24 cellular contexts compared by ENCODE assay signal in genomic region chr11:129699711-129700304, GRCh38.
DNase-seq lines count a peak whose midpoint lies in the region; ATAC-seq and TF ChIP-seq lines count a peak whose summit lies in the region.
"Had no signal": no experiment of that assay in that cellular context is flagged by ENCODE, and none has a peak within 500 bp of the region (broad histone marks: within the 10 kb centered on the region; RNA-seq: fewer than 3 reads in every experiment).

No MANE protein-coding gene starts in this region.

- H3K4me1 ChIP-seq in Loucy (ENCODE audit: insufficient read depth, low read length, poor library complexity, severe bottlenecking) (no peaks in the 10 kb centered on the region), mammary epithelial cell (ENCODE audit: insufficient read depth, low read length) (no peaks in the 10 kb centered on the region)
- H3K4me1 ChIP-seq: HAP-1, psoas muscle, thyroid gland had no signal

- no peak overlapping the region for H3K4me3 ChIP-seq in Loucy (ENCODE audit: low read length, poor library complexity, severe bottlenecking)
- no peak overlapping the region for H3K4me3 ChIP-seq in mammary epithelial cell (replicated peaks in 1 of 3; ENCODE audit: insufficient read depth in 1 of 3, low read depth in 2 of 3, low read length in 3 of 3)
- H3K4me3 ChIP-seq: HAP-1, psoas muscle, skin epidermis, thyroid gland had no signal

- H3K9me3 ChIP-seq in Loucy (ENCODE audit: insufficient read depth, low read depth, low read length) (no peaks in the 10 kb centered on the region), mammary epithelial cell (replicated peaks; ENCODE audit: insufficient read depth, low read length) (no peaks in the 10 kb centered on the region)
- H3K9me3 ChIP-seq: HAP-1, psoas muscle, thyroid gland had no signal

- H2AFZ ChIP-seq in Loucy (ENCODE audit: low read length) = no peak overlapping the region
- H2AFZ ChIP-seq in mammary epithelial cell (ENCODE audit: low read depth, low read length) = no peak overlapping the region

- H3K36me3 ChIP-seq in Loucy (ENCODE audit: insufficient read depth, low read length) (no peaks in the 10 kb centered on the region), mammary epithelial cell (ENCODE audit: insufficient read depth, low read length) (no peaks in the 10 kb centered on the region)
- H3K36me3 ChIP-seq: HAP-1, thyroid gland had no signal

- 87% methylated on average over 14 of the region's 14 CpGs for WGBS in mammary epithelial cell (ENCODE audit: low coverage, missing lambda C conversion rate)

- H3K79me2 ChIP-seq in Loucy (ENCODE audit: insufficient read depth, low read length) = no peaks in the 10 kb centered on the region
- no peaks in the 10 kb centered on the region for H3K79me2 ChIP-seq in mammary epithelial cell (ENCODE audit: insufficient read depth, low read length)

- H3K9ac ChIP-seq in Loucy (ENCODE audit: low read depth, low read length, poor library complexity, severe bottlenecking) (no peak overlapping the region), mammary epithelial cell (ENCODE audit: insufficient read depth, low read length) (no peak overlapping the region)

- CTCF ChIA-PET in mammary epithelial cell (lab: Charles Lee; ENCODE audit: low non-redundant PET) = no interaction called here

- no peak overlapping the region for H3K27ac ChIP-seq in mammary epithelial cell (ENCODE audit: insufficient read depth, low read depth, low read length)
- H3K27ac ChIP-seq: psoas muscle, skin epidermis, thyroid gland had no signal

- peak; percentile 47; the same call in 1 of the 2 replicates for TF ChIP-seq CTCF in Loucy (conservative IDR thresholded peaks at IDR 0.05; ENCODE audit: low read length)
- TF ChIP-seq CTCF in mammary epithelial cell (conservative IDR thresholded peaks at IDR 0.05 in 1 of 2, IDR thresholded peaks at IDR 0.05 in 1 of 2; ENCODE audit: extremely low read depth in 1 of 2, insufficient read depth in 1 of 2, low read depth in 1 of 2, low read length in 2 of 2) = peak; percentile 12 to 23

- H3K9me2 ChIP-seq in Loucy (replicated peaks; ENCODE audit: low read depth, low read length) = no peaks in the 10 kb centered on the region

- H3K4me2 ChIP-seq in Loucy (ENCODE audit: low read depth, low read length, poor library complexity, severe bottlenecking) (no peak overlapping the region), mammary epithelial cell (ENCODE audit: insufficient read depth, low read depth, low read length) (no peak overlapping the region)

- in situ Hi-C loops in mammary epithelial cell (cut with MboI; ENCODE audit: low sequenced_read_pairs in 2 of 2) = loop anchor here in 1 of 2 donors (5.0 kb wide), 1 partner anchor 323 kb away; the partner anchor contains the start of gene BARX2

- H3K27me3 ChIP-seq in Loucy (ENCODE audit: insufficient read depth, low read length, poor library complexity, severe bottlenecking) (no peaks in the 10 kb centered on the region), mammary epithelial cell (ENCODE audit: insufficient read depth, low read length) (peaks cover 2% of the 10 kb centered on the region)
- H3K27me3 ChIP-seq: thyroid gland had no signal

- DNase-seq in ELR (ENCODE audit: low read depth) (peak; percentile 10), mammary epithelial cell (peak; percentile 21), mesenteric fat pad (ENCODE audit: low spot score) (peak; percentile 67), NCI-H748 treated with DMSO at 0.1 percent for 48 hours (lab: John Stamatoyannopoulos, UW) (no peak)
- no peak for DNase-seq in stimulated activated CD4-positive, alpha-beta T cell treated with anti-CD3 and anti-CD28 coated beads, Interleukin-4, amount 100 ng/mL, for 1 hour
- DNase-seq: activated CD4-positive, alpha-beta T cell treated with anti-CD3 and anti-CD28 coated beads for 1 hour; activated naive CD4-positive, alpha-beta T cell treated with anti-CD3 and anti-CD28 coated beads for 36 hours; activated T-cell treated with anti-CD3 and anti-CD28 coated beads, Interleukin-2, amount 50 U/mL, for 4 hours; amygdala; CD8-positive, alpha-beta T cell; effector CD8-positive, alpha-beta T cell; EL; NCI-H1694 treated with DMSO at 0.1 percent for 48 hours; NCI-H345; psoas muscle; stimulated activated CD4-positive, alpha-beta T cell treated with anti-CD3 and anti-CD28 coated beads, Interleukin-2, amount 100 ng/mL, for 24 hours; stimulated activated naive CD4-positive, alpha-beta T cell treated with Interleukin-2 at 50 U/mL for 16 hours; T1000; thyroid gland had no signal

- H4K20me1 ChIP-seq in Loucy (ENCODE audit: insufficient read depth, low read length, poor library complexity, severe bottlenecking) (no peaks in the 10 kb centered on the region), mammary epithelial cell (ENCODE audit: insufficient read depth, low read length) (no peaks in the 10 kb centered on the region)

- dilution Hi-C loops in mammary epithelial cell (cut with HindIII; ENCODE audit: low sequenced_read_pairs) = no loop called here

- ATAC-seq in GM18502 (IDR thresholded peaks at IDR 0.05; ENCODE audit: poor library complexity, unreplicated experiment) = no peak
- ATAC-seq: activated T-cell treated with anti-CD3 and anti-CD28 coated beads, Interleukin-2, amount 50 U/mL, for 4 hours; CD8-positive, alpha-beta T cell; left lobe of liver; psoas muscle had no signal

- BruUV-seq in mammary epithelial cell (replicated peaks; lab: Mats Ljungman, UMichigan) = no TSS peak

- no peaks in the 10 kb centered on the region for H3F3A ChIP-seq in Loucy (ENCODE audit: low read depth)

- intact Hi-C loops in mammary epithelial cell (cut with micrococcal nuclease) = no loop called here

Comparison
In these comparisons a context has a peak if more than half of its experiments do, and no peak if none do; other contexts are left out.
1. DNase-seq: peak in ELR (single experiment), mammary epithelial cell (single experiment) and mesenteric fat pad (single experiment); none in stimulated activated CD4-positive, alpha-beta T cell treated with anti-CD3 and anti-CD28 coated beads, Interleukin-4, amount 100 ng/mL, for 1 hour (single experiment) and NCI-H748 treated with DMSO at 0.1 percent for 48 hours (single experiment).